In genomic region chr11:31956310-31956709, GRCh38 we compare ENCODE assay signal across 1 cellular context.
TF ChIP-seq lines count a peak whose summit lies in the region.

No MANE protein-coding gene starts in this region.

TF ChIP-seq in IMR-90, 13 proteins besides CTCF, POLR2A, EP300 and RAD21:
- TF ChIP-seq USF2 (IDR thresholded peaks at IDR 0.05; ENCODE audit: low read depth, low read length) (no peak), BHLHE40 (IDR thresholded peaks at IDR 0.05; ENCODE audit: low read depth, low read length) (no peak), MAFK (IDR thresholded peaks at IDR 0.05; ENCODE audit: low read depth, low read length) (no peak), MAZ (IDR thresholded peaks at IDR 0.05; ENCODE audit: borderline replicate concordance, low read depth, low read length) (no peak), CHD1 (IDR thresholded peaks at IDR 0.05; ENCODE audit: low read depth, low read length) (no peak), CEBPB (IDR thresholded peaks at IDR 0.05; ENCODE audit: low read depth, low read length) (no peak), MXI1 (IDR thresholded peaks at IDR 0.05; ENCODE audit: borderline replicate concordance, low read depth, low read length) (no peak), NFE2L2 (IDR thresholded peaks at IDR 0.05; ENCODE audit: low read depth, low read length) (no peak)
